1 cellular context compared by ENCODE assay signal in genomic region chr11:64340671-64341335, GRCh38.
TF ChIP-seq lines count a peak whose summit lies in the region.

No MANE protein-coding gene starts in this region.

TF ChIP-seq in HepG2, 621 proteins besides CTCF, POLR2A, EP300 and RAD21:
- TF ChIP-seq ZNF652 (CRISPR knock-in tag; IDR thresholded peaks at IDR 0.05; ENCODE audit: borderline replicate concordance, low read depth) (peak; percentile 51; the same call in 1 of the 2 replicates), ZBTB33 (CRISPR knock-in tag; IDR thresholded peaks at IDR 0.05) (0 out of 2 replicates have a peak, but pooled peaks have one; percentile 60), ZNF326 (CRISPR knock-in tag; IDR thresholded peaks at IDR 0.05; ENCODE audit: borderline replicate concordance) (no peak)
